Comparison of ENCODE assay signal across 1 cellular context in the genomic region with DNA sequence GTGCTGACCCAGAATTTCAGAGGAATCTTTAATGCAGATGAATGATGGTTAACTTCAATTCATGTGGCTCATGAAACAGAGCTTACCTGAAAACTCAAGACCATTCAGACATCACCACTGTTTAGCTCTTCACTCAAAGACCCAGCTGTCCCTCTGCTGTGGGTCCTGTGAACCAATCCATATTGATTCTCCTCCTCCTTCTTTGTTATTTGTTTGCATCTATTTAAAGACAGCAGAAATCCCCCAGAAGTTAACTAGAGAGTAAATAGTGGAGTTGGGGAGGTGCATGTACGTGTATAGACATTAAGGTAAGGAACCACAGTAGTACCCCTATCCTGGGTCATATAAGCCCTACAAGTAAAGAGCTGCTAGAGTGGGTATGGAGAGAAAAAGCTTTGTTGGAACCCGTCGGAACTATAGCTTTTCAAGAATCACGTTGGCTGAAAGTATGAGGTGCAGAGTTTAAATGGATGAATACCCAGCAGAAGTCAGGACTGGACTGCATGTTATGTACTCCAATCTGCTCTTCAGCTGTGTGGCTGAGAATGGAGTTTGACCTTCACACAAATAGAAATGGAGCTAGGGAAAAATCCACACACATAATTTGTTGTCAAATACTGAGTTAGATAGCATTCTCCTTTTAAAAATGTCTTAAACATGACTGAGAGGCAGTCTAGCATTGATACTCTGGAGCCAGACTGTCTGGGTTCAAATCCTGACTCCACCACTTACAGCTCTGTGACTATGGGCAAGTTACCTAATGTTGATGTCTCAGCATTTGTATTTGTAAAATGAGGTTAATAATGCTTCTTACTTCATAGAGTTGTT.
A peak's percentile ranks its signal among the peaks of the same experiment; 100 is the strongest.
TF ChIP-seq lines count a peak whose summit lies in the region.

No MANE protein-coding gene starts in this region.

TF ChIP-seq in HepG2, 621 proteins besides CTCF, POLR2A, EP300 and RAD21 (continued from another document):
- TF ChIP-seq, protein P1, sequence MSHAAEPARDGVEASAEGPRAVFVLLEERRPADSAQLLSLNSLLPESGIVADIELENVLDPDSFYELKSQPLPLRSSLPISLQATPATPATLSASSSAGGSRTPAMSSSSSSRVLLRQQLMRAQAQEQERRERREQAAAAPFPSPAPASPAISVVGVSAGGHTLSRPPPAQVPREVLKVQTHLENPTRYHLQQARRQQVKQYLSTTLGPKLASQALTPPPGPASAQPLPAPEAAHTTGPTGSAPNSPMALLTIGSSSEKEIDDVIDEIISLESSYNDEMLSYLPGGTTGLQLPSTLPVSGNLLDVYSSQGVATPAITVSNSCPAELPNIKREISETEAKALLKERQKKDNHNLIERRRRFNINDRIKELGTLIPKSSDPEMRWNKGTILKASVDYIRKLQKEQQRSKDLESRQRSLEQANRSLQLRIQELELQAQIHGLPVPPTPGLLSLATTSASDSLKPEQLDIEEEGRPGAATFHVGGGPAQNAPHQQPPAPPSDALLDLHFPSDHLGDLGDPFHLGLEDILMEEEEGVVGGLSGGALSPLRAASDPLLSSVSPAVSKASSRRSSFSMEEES (CRISPR knock-in tag; IDR thresholded peaks at IDR 0.05), result peak; percentile 40; the same call in 1 of the 2 replicates
- TF ChIP-seq ZNF33A (CRISPR knock-in tag; IDR thresholded peaks at IDR 0.05; ENCODE audit: borderline replicate concordance) (peak; percentile 47; the same call in 1 of the 2 replicates), ZNF34 (CRISPR knock-in tag; IDR thresholded peaks at IDR 0.05; ENCODE audit: borderline replicate concordance) (no peak), ZNF782 (CRISPR knock-in tag; IDR thresholded peaks at IDR 0.05; ENCODE audit: borderline replicate concordance) (no peak), ARHGAP35 (CRISPR knock-in tag; IDR thresholded peaks at IDR 0.05; ENCODE audit: borderline replicate concordance) (0 out of 2 replicates have a peak, but pooled peaks have one; percentile 20), PRPF4 (IDR thresholded peaks at IDR 0.05; ENCODE audit: low read depth, low read length, poor library complexity, severe bottlenecking) (no peak), ZSCAN29 (CRISPR knock-in tag; conservative IDR thresholded peaks at IDR 0.05) (peak; percentile 45; the same call in 1 of the 2 replicates), MED1 (CRISPR knock-in tag; IDR thresholded peaks at IDR 0.05) (peak; percentile 49; the same call in 1 of the 2 replicates), HMG20A (CRISPR knock-in tag; IDR thresholded peaks at IDR 0.05; ENCODE audit: borderline replicate concordance) (peak; percentile 39; the same call in 1 of the 2 replicates), RXRB (CRISPR knock-in tag; IDR thresholded peaks at IDR 0.05; ENCODE audit: borderline replicate concordance) (0 out of 2 replicates have a peak, but pooled peaks have one; percentile 26), ZBTB42 (CRISPR knock-in tag; IDR thresholded peaks at IDR 0.05) (no peak), SOX13 (IDR thresholded peaks at IDR 0.05) (peak; percentile 11; the same call in 1 of the 2 replicates), SOX13 (CRISPR knock-in tag; conservative IDR thresholded peaks at IDR 0.05 in 1 of 2, IDR thresholded peaks at IDR 0.05 in 1 of 2) (0 out of 4 replicates have a peak, but pooled peaks of 1 of the 2 experiments have one; percentile 31), NR2C2 (CRISPR knock-in tag; IDR thresholded peaks at IDR 0.05; ENCODE audit: borderline replicate concordance) (no peak), JDP2 (CRISPR knock-in tag; IDR thresholded peaks at IDR 0.05; ENCODE audit: borderline replicate concordance) (no peak), AKAP8 (CRISPR knock-in tag; IDR thresholded peaks at IDR 0.05) (no peak), ZNF451 (CRISPR knock-in tag; IDR thresholded peaks at IDR 0.05) (no peak), ZMAT3 (CRISPR knock-in tag; conservative IDR thresholded peaks at IDR 0.05) (0 out of 2 replicates have a peak, but pooled peaks have one; percentile 60)
- TF ChIP-seq, protein P2, sequence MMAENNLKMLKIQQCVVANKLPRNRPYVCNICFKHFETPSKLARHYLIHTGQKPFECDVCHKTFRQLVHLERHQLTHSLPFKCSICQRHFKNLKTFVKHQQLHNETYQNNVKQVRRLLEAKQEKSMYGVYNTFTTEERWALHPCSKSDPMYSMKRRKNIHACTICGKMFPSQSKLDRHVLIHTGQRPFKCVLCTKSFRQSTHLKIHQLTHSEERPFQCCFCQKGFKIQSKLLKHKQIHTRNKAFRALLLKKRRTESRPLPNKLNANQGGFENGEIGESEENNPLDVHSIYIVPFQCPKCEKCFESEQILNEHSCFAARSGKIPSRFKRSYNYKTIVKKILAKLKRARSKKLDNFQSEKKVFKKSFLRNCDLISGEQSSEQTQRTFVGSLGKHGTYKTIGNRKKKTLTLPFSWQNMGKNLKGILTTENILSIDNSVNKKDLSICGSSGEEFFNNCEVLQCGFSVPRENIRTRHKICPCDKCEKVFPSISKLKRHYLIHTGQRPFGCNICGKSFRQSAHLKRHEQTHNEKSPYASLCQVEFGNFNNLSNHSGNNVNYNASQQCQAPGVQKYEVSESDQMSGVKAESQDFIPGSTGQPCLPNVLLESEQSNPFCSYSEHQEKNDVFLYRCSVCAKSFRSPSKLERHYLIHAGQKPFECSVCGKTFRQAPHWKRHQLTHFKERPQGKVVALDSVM (CRISPR knock-in tag; IDR thresholded peaks at IDR 0.05), result no peak
- TF ChIP-seq, protein P3, sequence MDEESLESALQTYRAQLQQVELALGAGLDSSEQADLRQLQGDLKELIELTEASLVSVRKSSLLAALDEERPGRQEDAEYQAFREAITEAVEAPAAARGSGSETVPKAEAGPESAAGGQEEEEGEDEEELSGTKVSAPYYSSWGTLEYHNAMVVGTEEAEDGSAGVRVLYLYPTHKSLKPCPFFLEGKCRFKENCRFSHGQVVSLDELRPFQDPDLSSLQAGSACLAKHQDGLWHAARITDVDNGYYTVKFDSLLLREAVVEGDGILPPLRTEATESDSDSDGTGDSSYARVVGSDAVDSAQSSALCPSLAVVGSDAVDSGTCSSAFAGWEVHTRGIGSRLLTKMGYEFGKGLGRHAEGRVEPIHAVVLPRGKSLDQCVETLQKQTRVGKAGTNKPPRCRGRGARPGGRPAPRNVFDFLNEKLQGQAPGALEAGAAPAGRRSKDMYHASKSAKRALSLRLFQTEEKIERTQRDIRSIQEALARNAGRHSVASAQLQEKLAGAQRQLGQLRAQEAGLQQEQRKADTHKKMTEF (CRISPR knock-in tag; IDR thresholded peaks at IDR 0.05), result peak; percentile 68; the same call in 1 of the 2 replicates
